In the genomic region with DNA sequence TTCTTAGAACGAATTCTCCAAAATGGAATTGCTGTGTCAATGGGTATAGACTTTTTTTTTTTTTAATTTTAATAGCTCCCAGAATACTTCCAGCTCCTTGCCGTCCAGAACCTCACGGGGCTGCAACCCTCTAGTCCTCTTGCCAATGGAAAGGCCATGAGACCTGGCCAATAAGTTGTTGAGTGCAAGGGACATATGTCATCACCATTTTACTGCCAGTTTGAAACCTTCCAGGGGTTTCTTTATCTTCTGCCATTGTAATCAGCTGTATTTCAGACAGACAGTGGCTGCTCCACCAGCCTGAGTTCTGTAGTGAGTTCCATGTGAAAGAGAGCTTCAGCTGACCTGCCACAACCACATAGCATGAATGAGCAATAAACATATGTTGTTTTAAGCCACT, we compare ENCODE assay signal across 35 cellular contexts.
"Had no signal": no experiment of that assay in that cellular context is flagged by ENCODE, and none has a peak within 500 bp of the region (broad histone marks: within the 10 kb centered on the region; RNA-seq: fewer than 3 reads in every experiment).

No MANE protein-coding gene starts in this region.

- H3K27me3 Mint-ChIP-seq: activated B cell treated with CpG ODN at 0.5 μM for 24 hours; activated CD4-positive, alpha-beta memory T cell treated with anti-CD3 and anti-CD28 coated beads for 36 hours; activated CD8-positive, alpha-beta memory T cell treated with anti-CD3 and anti-CD28 coated beads, Interleukin-2, amount 10 ng/mL, durations not matched to agents 7 days and 5 days; activated naive CD4-positive, alpha-beta T cell treated with anti-CD3 and anti-CD28 coated beads, Interleukin-2, amount 10 ng/mL, durations not matched to agents 7 days and 5 days; activated naive CD8-positive, alpha-beta T cell treated with anti-CD3 and anti-CD28 coated beads, Interleukin-2, amount 10 ng/mL, durations not matched to agents 7 days and 5 days; activated T-cell treated with anti-CD3 and anti-CD28 coated beads, Interleukin-2, amount 50 U/mL, for 24 hours had no signal

- H3K36me3 Mint-ChIP-seq: activated CD4-positive, alpha-beta memory T cell treated with anti-CD3 and anti-CD28 coated beads for 36 hours; activated CD8-positive, alpha-beta memory T cell treated with anti-CD3 and anti-CD28 coated beads, Interleukin-2, amount 10 ng/mL, durations not matched to agents 7 days and 5 days; activated naive CD4-positive, alpha-beta T cell treated with anti-CD3 and anti-CD28 coated beads, Interleukin-2, amount 10 ng/mL, durations not matched to agents 7 days and 5 days; activated naive CD4-positive, alpha-beta T cell treated with anti-CD3 and anti-CD28 coated beads, Interleukin-2, amount 50 U/mL, for 24 hours; activated naive CD8-positive, alpha-beta T cell; activated naive CD8-positive, alpha-beta T cell treated with anti-CD3 and anti-CD28 coated beads, Interleukin-2, amount 10 ng/mL, durations not matched to agents 7 days and 5 days; brain had no signal

- H3K9me3 ChIP-seq: ascending aorta had no signal

- H3K4me1 Mint-ChIP-seq: activated B cell treated with CpG ODN at 0.5 μM for 24 hours; activated CD4-positive, alpha-beta T cell treated with anti-CD3 and anti-CD28 coated beads, Interleukin-2, amount 10 ng/mL, durations not matched to agents 24 days and 14 days; activated CD8-positive, alpha-beta memory T cell treated with anti-CD3 and anti-CD28 coated beads, Interleukin-2, amount 10 ng/mL, durations not matched to agents 7 days and 5 days; activated naive CD4-positive, alpha-beta T cell treated with anti-CD3 and anti-CD28 coated beads, Interleukin-2, amount 10 ng/mL, durations not matched to agents 7 days and 5 days; activated naive CD4-positive, alpha-beta T cell treated with anti-CD3 and anti-CD28 coated beads, Interleukin-2, amount 50 U/mL, for 24 hours; activated naive CD8-positive, alpha-beta T cell treated with anti-CD3 and anti-CD28 coated beads, Interleukin-2, amount 10 ng/mL, durations not matched to agents 7 days and 5 days; activated naive CD8-positive, alpha-beta T cell treated with anti-CD3 and anti-CD28 coated beads, Interleukin-2, amount 50 U/mL, for 24 hours had no signal

- H3K27ac ChIP-seq: ascending aorta, cardiac muscle cell, VCaP had no signal

- H3K9me3 Mint-ChIP-seq: activated CD4-positive, alpha-beta memory T cell treated with anti-CD3 and anti-CD28 coated beads for 36 hours; activated CD4-positive, alpha-beta T cell treated with anti-CD3 and anti-CD28 coated beads, Interleukin-2, amount 10 ng/mL, durations not matched to agents 24 days and 14 days; activated naive CD4-positive, alpha-beta T cell treated with anti-CD3 and anti-CD28 coated beads, Interleukin-2, amount 50 U/mL, for 24 hours; activated naive CD8-positive, alpha-beta T cell treated with anti-CD3 and anti-CD28 coated beads, Interleukin-2, amount 10 ng/mL, durations not matched to agents 7 days and 5 days; activated naive CD8-positive, alpha-beta T cell treated with anti-CD3 and anti-CD28 coated beads, Interleukin-2, amount 50 U/mL, for 24 hours; activated T-helper 2 cell treated with anti-CD3 and anti-CD28 coated beads, Interferon-gamma antibody, Interleukin-2, Interleukin-4, amounts not matched to agents 10 μg/mL and 5 μg/mL and 100 μg/mL, durations not matched to agents 14 hours and 24 hours and 36 hours; T-helper 1 cell treated with Interleukin-12 subunit alpha and Interleukin-12 subunit beta and Interleukin-4 antibody, amounts not matched to agents 30 μg/mL and 1 μg/mL, for 36 hours; T-helper 2 cell treated with Interferon-gamma antibody and Interleukin-4, amounts not matched to agents 5 μg/mL and 100 μg/mL, for 36 hours had no signal

- H3K4me3 Mint-ChIP-seq: activated B cell treated with CpG ODN at 0.5 μM for 24 hours; activated CD4-positive, alpha-beta memory T cell treated with anti-CD3 and anti-CD28 coated beads for 36 hours; activated CD4-positive, alpha-beta T cell treated with anti-CD3 and anti-CD28 coated beads, Interleukin-2, amount 10 ng/mL, durations not matched to agents 24 days and 14 days; activated CD8-positive, alpha-beta memory T cell treated with anti-CD3 and anti-CD28 coated beads, Interleukin-2, amount 10 ng/mL, durations not matched to agents 7 days and 5 days; activated CD8-positive, alpha-beta T cell treated with anti-CD3 and anti-CD28 coated beads, Interleukin-2, amount 10 ng/mL, durations not matched to agents 7 days and 5 days; activated naive CD4-positive, alpha-beta T cell treated with anti-CD3 and anti-CD28 coated beads, Interleukin-2, amount 10 ng/mL, durations not matched to agents 7 days and 5 days; activated naive CD4-positive, alpha-beta T cell treated with anti-CD3 and anti-CD28 coated beads, Interleukin-2, amount 50 U/mL, for 24 hours; activated naive CD8-positive, alpha-beta T cell; activated naive CD8-positive, alpha-beta T cell treated with anti-CD3 and anti-CD28 coated beads, Interleukin-2, amount 10 ng/mL, durations not matched to agents 7 days and 5 days; activated naive CD8-positive, alpha-beta T cell treated with anti-CD3 and anti-CD28 coated beads, Interleukin-2, amount 50 U/mL, for 24 hours; activated T-cell treated with anti-CD3 and anti-CD28 coated beads, Interleukin-2, amount 50 U/mL, for 24 hours; brain; T-helper 1 cell treated with Interleukin-12 subunit alpha and Interleukin-12 subunit beta and Interleukin-4 antibody, amounts not matched to agents 30 μg/mL and 1 μg/mL, for 36 hours; T-helper 2 cell treated with Interferon-gamma antibody and Interleukin-4, amounts not matched to agents 5 μg/mL and 100 μg/mL, for 36 hours had no signal

- H3K4me1 ChIP-seq: ascending aorta had no signal

- H3K4me3 ChIP-seq: ascending aorta, cardiac muscle cell had no signal

- ATAC-seq: activated CD8-positive, alpha-beta memory T cell treated with anti-CD3 and anti-CD28 coated beads, Interleukin-2, amount 10 ng/mL, durations not matched to agents 7 days and 5 days; activated CD8-positive, alpha-beta T cell treated with anti-CD3 and anti-CD28 coated beads, Interleukin-2, amount 10 ng/mL, durations not matched to agents 7 days and 5 days; activated naive CD8-positive, alpha-beta T cell treated with anti-CD3 and anti-CD28 coated beads, Interleukin-2, amount 50 U/mL, for 24 hours had no signal

- H3K27ac Mint-ChIP-seq: activated B cell treated with CpG ODN at 0.5 μM for 24 hours; activated CD4-positive, alpha-beta memory T cell treated with anti-CD3 and anti-CD28 coated beads for 36 hours; activated CD4-positive, alpha-beta T cell treated with anti-CD3 and anti-CD28 coated beads, Interleukin-2, amount 10 ng/mL, durations not matched to agents 24 days and 14 days; activated CD8-positive, alpha-beta memory T cell treated with anti-CD3 and anti-CD28 coated beads, Interleukin-2, amount 10 ng/mL, durations not matched to agents 7 days and 5 days; activated CD8-positive, alpha-beta T cell treated with anti-CD3 and anti-CD28 coated beads, Interleukin-2, amount 10 ng/mL, durations not matched to agents 7 days and 5 days; activated naive CD4-positive, alpha-beta T cell treated with anti-CD3 and anti-CD28 coated beads, Interleukin-2, amount 10 ng/mL, durations not matched to agents 7 days and 5 days; activated naive CD4-positive, alpha-beta T cell treated with anti-CD3 and anti-CD28 coated beads, Interleukin-2, amount 50 U/mL, for 24 hours; activated naive CD8-positive, alpha-beta T cell; activated naive CD8-positive, alpha-beta T cell treated with anti-CD3 and anti-CD28 coated beads, Interleukin-2, amount 10 ng/mL, durations not matched to agents 7 days and 5 days; activated naive CD8-positive, alpha-beta T cell treated with anti-CD3 and anti-CD28 coated beads, Interleukin-2, amount 50 U/mL, for 24 hours; activated T-cell treated with anti-CD3 and anti-CD28 coated beads, Interleukin-2, amount 50 U/mL, for 24 hours; activated T-helper 2 cell treated with anti-CD3 and anti-CD28 coated beads, Interferon-gamma antibody, Interleukin-2, Interleukin-4, amounts not matched to agents 10 μg/mL and 5 μg/mL and 100 μg/mL, durations not matched to agents 14 hours and 24 hours and 36 hours; brain; T-helper 1 cell treated with Interleukin-12 subunit alpha and Interleukin-12 subunit beta and Interleukin-4 antibody, amounts not matched to agents 30 μg/mL and 1 μg/mL, for 36 hours; T-helper 2 cell treated with Interferon-gamma antibody and Interleukin-4, amounts not matched to agents 5 μg/mL and 100 μg/mL, for 36 hours had no signal

- H3K27me3 ChIP-seq: ascending aorta, cardiac muscle cell had no signal

- H3K36me3 ChIP-seq: ascending aorta, cardiac muscle cell had no signal

- DNase-seq: activated B cell treated with CpG ODN at 0.5 μM for 24 hours; activated CD4-positive, alpha-beta memory T cell treated with anti-CD3 and anti-CD28 coated beads for 36 hours; activated CD4-positive, alpha-beta T cell treated with anti-CD3 and anti-CD28 coated beads for 4 hours; activated CD4-positive, alpha-beta T cell treated with anti-CD3 and anti-CD28 coated beads, Interleukin-2, amount 10 ng/mL, durations not matched to agents 24 days and 14 days; activated CD4-positive, alpha-beta T cell treated with anti-CD3 and anti-CD28 coated beads, Interleukin-2, amount 50 U/mL, for 1 hour; activated CD4-positive, alpha-beta T cell treated with anti-CD3 and anti-CD28 coated beads, Interleukin-2, amount 50 U/mL, for 4 hours; activated CD4-positive, CD25-positive, alpha-beta regulatory T cell treated with anti-CD3 and anti-CD28 coated beads, Interleukin-2, amount 50 U/mL, for 72 hours; activated CD8-positive, alpha-beta memory T cell treated with anti-CD3 and anti-CD28 coated beads for 24 hours; activated CD8-positive, alpha-beta memory T cell treated with anti-CD3 and anti-CD28 coated beads, Interleukin-2, amount 10 ng/mL, durations not matched to agents 7 days and 5 days; activated CD8-positive, alpha-beta memory T cell treated with anti-CD3 and anti-CD28 coated beads, Interleukin-2, amount 50 U/mL, for 48 hours; activated CD8-positive, alpha-beta T cell treated with anti-CD3 and anti-CD28 coated beads, Interleukin-2, amount 10 ng/mL, durations not matched to agents 7 days and 5 days; activated effector memory CD4-positive, alpha-beta T cell treated with Interleukin-2 at 50 U/mL for 16 hours; activated gamma-delta T cell; activated naive CD4-positive, alpha-beta T cell treated with anti-CD3 and anti-CD28 coated beads, Interleukin-2, amount 10 ng/mL, durations not matched to agents 7 days and 5 days; activated naive CD4-positive, alpha-beta T cell treated with Interleukin-2 at 50 U/mL for 16 hours; activated naive CD8-positive, alpha-beta T cell treated with anti-CD3 and anti-CD28 coated beads, Interleukin-2, amount 10 ng/mL, durations not matched to agents 7 days and 5 days; activated naive CD8-positive, alpha-beta T cell treated with anti-CD3 and anti-CD28 coated beads, Interleukin-2, amount 50 U/mL, for 24 hours; activated T-cell treated with anti-CD3 and anti-CD28 coated beads, Interleukin-2, amount 50 U/mL, for 24 hours; activated T-cell treated with anti-CD3 and anti-CD28 coated beads, Interleukin-2, amount 50 U/mL, for 48 hours; amygdala; anterior cingulate cortex; central memory CD4-positive, alpha-beta T cell; SW 1271; T-helper 1 cell; T-helper 2 cell; T-helper 9 cell had no signal
